23 cellular contexts compared by ENCODE assay signal in the genomic region with DNA sequence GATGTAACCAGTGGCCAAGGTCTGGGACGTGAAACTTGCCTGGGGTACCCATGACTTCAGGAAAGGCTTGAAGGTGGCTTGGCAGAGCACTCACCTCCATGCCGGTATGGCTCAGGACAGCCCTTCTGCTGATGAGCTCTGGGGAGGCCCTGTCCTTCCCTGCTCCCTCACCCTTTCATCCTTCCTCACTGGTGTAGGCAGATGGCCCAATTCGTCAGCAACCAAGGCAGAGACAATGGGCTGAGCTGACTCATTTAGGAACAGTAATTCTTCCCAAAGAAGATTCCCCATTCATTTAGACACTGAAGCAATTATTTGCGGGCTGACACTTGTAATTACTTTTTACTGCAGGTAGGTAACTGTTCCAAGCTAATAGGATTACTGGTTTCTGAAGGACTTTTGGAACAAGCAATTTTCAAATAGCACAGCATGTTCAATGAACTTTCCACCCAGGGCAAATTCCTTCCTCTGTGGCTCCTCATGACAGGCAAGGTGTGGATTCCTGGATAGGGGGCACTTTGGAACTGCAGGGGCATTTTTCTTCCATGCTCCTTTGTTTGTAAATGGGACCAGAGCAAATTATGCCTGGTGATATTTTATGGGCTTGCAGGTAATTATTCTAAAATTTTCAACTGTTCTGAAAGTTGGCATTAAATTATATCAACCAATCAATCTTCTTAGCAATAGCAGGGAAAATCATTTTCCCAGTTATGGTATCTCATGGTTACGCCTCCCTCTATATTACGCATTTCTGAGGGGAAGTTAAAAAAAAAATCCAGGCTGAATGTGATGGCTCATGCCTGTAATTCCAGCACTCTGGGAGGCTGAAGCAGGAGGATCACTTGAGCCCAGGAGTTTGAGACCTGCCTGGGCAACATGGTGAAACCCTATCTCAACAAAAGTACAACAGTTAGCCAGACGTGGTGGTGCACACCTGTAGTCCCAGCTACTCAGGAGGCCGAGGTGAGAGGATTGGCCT. TPM values are rescaled to one million over a fixed set of nuclear protein-coding genes. Genes with fewer than 3 reads are reported as not detected.
DNase-seq lines count a peak whose midpoint lies in the region; ATAC-seq, FAIRE-seq and TF ChIP-seq lines count a peak whose summit lies in the region.
"Had no signal": no experiment of that assay in that cellular context is flagged by ENCODE, and none has a peak within 500 bp of the region (broad histone marks: within the 10 kb centered on the region; RNA-seq: fewer than 3 reads in every experiment).

No MANE protein-coding gene starts in this region.

- DNase-seq in EH (ENCODE audit: low read depth), result peak; percentile 12
- DNase-seq in IMR-90, result no peak
- peak in 1 of 3 donors; percentile 52 for DNase-seq in right lobe of liver
- no peak for DNase-seq in GM12891 (ENCODE audit: insufficient read length, low spot score)
- DNase-seq in left cardiac atrium, result no peak
- DNase-seq in posterior vena cava (ENCODE audit: low spot score), result no peak
- DNase-seq in stimulated activated naive CD8-positive, alpha-beta T cell treated with anti-CD3 and anti-CD28 coated beads, Interleukin-15, Interleukin-2, amounts not matched to agents 100 U/mL and 50 U/mL, for 24 hours, result no peak
- DNase-seq: activated CD4-positive, alpha-beta T cell treated with anti-CD3 and anti-CD28 coated beads, Interleukin-2, amount 50 U/mL, for 4 hours; amygdala; central memory CD4-positive, alpha-beta T cell; effector CD4-positive, alpha-beta T cell; GDM1; heart left ventricle; immature natural killer cell; MV-4-11; naive B cell; NCI-H2029 treated with DMSO at 0.1 percent for 48 hours; NCI-H524 treated with DMSO at 0.1 percent for 48 hours; SIG-M5; stimulated activated CD4-positive, alpha-beta T cell treated with anti-CD3 and anti-CD28 coated beads, Interleukin-4, amount 100 ng/mL, for 24 hours; T-helper 1 cell had no signal

- no peaks in the 10 kb centered on the region for H4K20me1 ChIP-seq in IMR-90 (ENCODE audit: insufficient read depth, low read length)

- H3K4me3 ChIP-seq in IMR-90 (ENCODE audit: insufficient read depth, low read depth, low read length) (no peak overlapping the region), ectodermal cell (ENCODE audit: insufficient read depth, low read depth, low read length) (no peak overlapping the region), right lobe of liver (no peak overlapping the region)
- H3K4me3 ChIP-seq: heart left ventricle, vagina had no signal

- CTCF ChIA-PET in IMR-90 (lab: Yijun Ruan, JAX), result no interaction called here

- H3K36me3 ChIP-seq in IMR-90 (ENCODE audit: control insufficient read depth, insufficient read depth, low read length) (no peaks in the 10 kb centered on the region), ectodermal cell (ENCODE audit: control insufficient read depth, insufficient read depth, low read length) (no peaks in the 10 kb centered on the region), right lobe of liver (no peaks in the 10 kb centered on the region)
- H3K36me3 ChIP-seq: heart left ventricle, vagina had no signal

- FAIRE-seq in GM12891 (lab: Jason Lieb, UNC), result no peak

- H3K4me1 ChIP-seq in IMR-90 (ENCODE audit: control insufficient read depth, insufficient read depth, low read length), result no peaks in the 10 kb centered on the region
- H3K4me1 ChIP-seq in ectodermal cell (ENCODE audit: control insufficient read depth, insufficient read depth, low read length), result peaks cover 11% of the 10 kb centered on the region
- H3K4me1 ChIP-seq in right lobe of liver, result peaks cover 0 to 28% (median 13%) of the 10 kb centered on the region in 4 donors
- H3K4me1 ChIP-seq: heart left ventricle, vagina had no signal

- H4K91ac ChIP-seq in IMR-90 (ENCODE audit: insufficient read depth, low read depth, low read length), result no peak overlapping the region

- H3K79me1 ChIP-seq in IMR-90 (ENCODE audit: low read depth in 1 of 2, low read length in 2 of 2), result no peaks in the 10 kb centered on the region

- H3K9me3 ChIP-seq in IMR-90 (ENCODE audit: control insufficient read depth, insufficient read depth, low read length) (no peaks in the 10 kb centered on the region), ectodermal cell (ENCODE audit: control insufficient read depth, low read length) (no peaks in the 10 kb centered on the region), right lobe of liver (no peaks in the 10 kb centered on the region)
- H3K9me3 ChIP-seq: heart left ventricle, vagina had no signal

- H4K5ac ChIP-seq in IMR-90 (ENCODE audit: low read depth, low read length), result no peak overlapping the region

- H2BK5ac ChIP-seq in IMR-90 (ENCODE audit: low read depth, low read length, poor library complexity, severe bottlenecking), result no peak overlapping the region

- no peak overlapping the region for H3K14ac ChIP-seq in IMR-90 (replicated peaks; ENCODE audit: low read depth, low read length)

- H4K8ac ChIP-seq in IMR-90 (ENCODE audit: low read depth in 2 of 2, low read length in 2 of 2), result no peak overlapping the region

- no peak overlapping the region for H3K18ac ChIP-seq in IMR-90 (ENCODE audit: low read depth, low read length)

- H2BK15ac ChIP-seq in IMR-90 (ENCODE audit: low read depth, low read length), result no peak overlapping the region

- ATAC-seq in IMR-90 (ENCODE audit: low read depth) (no peak), right lobe of liver (peak; percentile 50 to 62 (median 56)), left cardiac atrium (no peak)
- no peak for ATAC-seq in stimulated activated naive CD8-positive, alpha-beta T cell treated with anti-CD3 and anti-CD28 coated beads, Interleukin-15, Interleukin-2, amounts not matched to agents 100 U/mL and 50 U/mL, for 24 hours
- ATAC-seq: heart left ventricle had no signal

- dilution Hi-C loops in IMR-90 (cut with HindIII; ENCODE audit: low sequenced_read_pairs, unreplicated experiment), result no loop called here

- H3K4ac ChIP-seq in IMR-90 (ENCODE audit: low read depth, low read length), result no peak overlapping the region

- BruUV-seq in IMR-90 (replicated peaks; lab: Mats Ljungman, UMichigan), result no TSS peak

- WGBS in IMR-90 (ENCODE audit: extremely low coverage in 2 of 2, insufficient read length in 1 of 2), 2 experiments, result 80% methylated on average over 1 of the region's 8 CpGs; no CpG with 5 or more reads in 1 of the 2 experiments
- WGBS in ectodermal cell, 2 experiments, result 78 to 80% methylated on average over 8 of the region's 8 CpGs
- WGBS in right lobe of liver (ENCODE audit: insufficient coverage, low coverage, low lambda C conversion rate, missing lambda C conversion rate), result 65% methylated on average over 7 of the region's 8 CpGs

- peaks cover 8% of the 10 kb centered on the region for H3K27me3 ChIP-seq in IMR-90 (ENCODE audit: control insufficient read depth, insufficient read depth, low read length)
- no peaks in the 10 kb centered on the region for H3K27me3 ChIP-seq in ectodermal cell (ENCODE audit: control insufficient read depth, insufficient read depth, low read length, poor library complexity, severe bottlenecking)
- no peaks in the 10 kb centered on the region for H3K27me3 ChIP-seq in right lobe of liver
- H3K27me3 ChIP-seq: vagina had no signal

- no peak overlapping the region for H3K23ac ChIP-seq in IMR-90 (ENCODE audit: low read depth, low read length)

- peak overlapping the region; percentile 57 for H2AK9ac ChIP-seq in IMR-90 (replicated peaks; ENCODE audit: low read depth, low read length, poor library complexity)

- H3K27ac ChIP-seq in IMR-90 (ENCODE audit: insufficient read depth, low read length), result no peak overlapping the region
- peak overlapping the region; percentile 16 for H3K27ac ChIP-seq in ectodermal cell (ENCODE audit: insufficient read depth, low read depth, low read length, poor library complexity, severe bottlenecking)
- H3K27ac ChIP-seq in right lobe of liver, result peak overlapping the region in 2 of 3 donors; percentile 54 to 55
- H3K27ac ChIP-seq: heart left ventricle, vagina had no signal

- H2AK5ac ChIP-seq in IMR-90 (ENCODE audit: low read depth, low read length), result no peak overlapping the region

- no peak overlapping the region for H3K56ac ChIP-seq in IMR-90 (ENCODE audit: extremely low read depth, insufficient read depth, low read length)

- H2BK120ac ChIP-seq in IMR-90 (ENCODE audit: low read depth, low read length), result no peak overlapping the region

- no peak for TF ChIP-seq POLR2A in IMR-90 (IDR thresholded peaks at IDR 0.05; ENCODE audit: low read depth, low read length)
- TF ChIP-seq POLR2A in right lobe of liver (IDR thresholded peaks at IDR 0.05), result no peak
- TF ChIP-seq POLR2A in GM12891 (IDR thresholded peaks at IDR 0.05; ENCODE audit: low read depth, low read length), result no peak

- no peak overlapping the region for H2AFZ ChIP-seq in IMR-90 (replicated peaks; ENCODE audit: low read length, poor library complexity)

- TF ChIP-seq CTCF in IMR-90 (conservative IDR thresholded peaks at IDR 0.05; ENCODE audit: low read depth, low read length) (no peak), right lobe of liver (IDR thresholded peaks at IDR 0.05) (no peak)

- intact Hi-C loops in IMR-90 (cut with micrococcal nuclease), result no loop called here
- intact Hi-C loops in right lobe of liver (cut with DNase I), result no loop called here
- intact Hi-C loops in left cardiac atrium (cut with DNase I), result no loop called here
- intact Hi-C loops in posterior vena cava (cut with DNase I), result no loop called here

- in situ Hi-C loops in IMR-90 (cut with MboI; ENCODE audit: low sequenced_read_pairs), result no loop called here

- H3K9me1 ChIP-seq in IMR-90 (ENCODE audit: insufficient read depth, low read length), result no peaks in the 10 kb centered on the region

- H2BK20ac ChIP-seq in IMR-90 (ENCODE audit: low read depth, low read length), result no peak overlapping the region

- no peak for TF ChIP-seq RAD21 in IMR-90 (IDR thresholded peaks at IDR 0.05; ENCODE audit: low read length)

- no peak overlapping the region for H3K4me2 ChIP-seq in IMR-90 (ENCODE audit: low read depth, low read length)

- POLR2A ChIA-PET in IMR-90 (lab: Charles Lee; ENCODE audit: unreplicated experiment), result interaction anchor here (0.6 kb wide), 1 partner anchor 19 kb away, joined by 4 read pairs; no protein-coding TSS in a partner anchor

- H3K9ac ChIP-seq in IMR-90 (ENCODE audit: low read depth, low read length), result no peak overlapping the region

RNA-seq across cellular contexts. Expression of a gene that starts 24.1 kb away (rescaled TPM):
- total RNA-seq in IMR-90 (2012; rRNA removed), result 7.5 and 9.3 TPM in 2 replicates
- polyA plus RNA-seq in IMR-90 (2012; rRNA removed), result 4.0 and 4.5 TPM in 2 replicates
- polyA plus RNA-seq in IMR-90 (2012; cell fraction: cytosol; rRNA removed), result 1.7 and 3.9 TPM in 2 replicates
- 11.3 and 16.3 TPM in 2 replicates for polyA plus RNA-seq in IMR-90 (2012; cell fraction: nucleus; rRNA removed; ENCODE audit: low replicate concordance)
- 21.1 TPM for polyA plus RNA-seq in ectodermal cell (2013, experiment 1 of 4)
- 22.7 TPM for polyA plus RNA-seq in ectodermal cell (2013, experiment 2 of 4)
- 10.6 TPM for polyA plus RNA-seq in ectodermal cell (2013, experiment 3 of 4)
- polyA plus RNA-seq in ectodermal cell (2013, experiment 4 of 4), result 13.7 TPM
- total RNA-seq in right lobe of liver, result 10 to 100 TPM in 5 of 6 experiments, 1 to 10 TPM in 1; 7.9 to 16.3 (median 13.8) TPM
- polyA plus RNA-seq in GM12891 (2012; ENCODE audit: low read depth, missing spikeins), result 8.8 TPM
- 10 to 100 TPM; 12.0 to 13.1 TPM for total RNA-seq in left cardiac atrium
- total RNA-seq in posterior vena cava, result 10 to 100 TPM; 13.5 to 16.8 TPM

RNA-seq across cellular contexts. Expression of a gene that starts 41.0 kb away (rescaled TPM):
- total RNA-seq in IMR-90 (2012; rRNA removed), result 72.9 and 206 TPM in 2 replicates
- 188 and 231 TPM in 2 replicates for polyA plus RNA-seq in IMR-90 (2012; rRNA removed)
- polyA plus RNA-seq in IMR-90 (2012; cell fraction: cytosol; rRNA removed), result 282 and 543 TPM in 2 replicates
- 112 and 173 TPM in 2 replicates for polyA plus RNA-seq in IMR-90 (2012; cell fraction: nucleus; rRNA removed; ENCODE audit: low replicate concordance)
- 364 TPM for polyA plus RNA-seq in ectodermal cell (2013, experiment 1 of 4)
- 332 TPM for polyA plus RNA-seq in ectodermal cell (2013, experiment 2 of 4)
- 321 TPM for polyA plus RNA-seq in ectodermal cell (2013, experiment 3 of 4)
- polyA plus RNA-seq in ectodermal cell (2013, experiment 4 of 4), result 331 TPM
- total RNA-seq in right lobe of liver, result 100 to 1,000 TPM; 143 to 207 (median 161) TPM
- polyA plus RNA-seq in GM12891 (2012; ENCODE audit: low read depth, missing spikeins), result 145 TPM
- total RNA-seq in left cardiac atrium, result 100 to 1,000 TPM; 428 to 511 TPM
- total RNA-seq in posterior vena cava, result 100 to 1,000 TPM; 662 to 764 TPM

Comparison
In these comparisons a context has a peak if more than half of its experiments do, and no peak if none do; other contexts are left out.
1. ATAC-seq: peak in right lobe of liver (4 of 4); none in IMR-90 (single experiment), left cardiac atrium (0 of 2) and stimulated activated naive CD8-positive, alpha-beta T cell treated with anti-CD3 and anti-CD28 coated beads, Interleukin-15, Interleukin-2, amounts not matched to agents 100 U/mL and 50 U/mL, for 24 hours (single experiment).